Comparison of ENCODE assay signal across 8 cellular contexts in genomic region chr11:119092880-119093665, GRCh38. TPM values are rescaled to one million over a fixed set of nuclear protein-coding genes. Genes with fewer than 3 reads are reported as not detected.
A peak's percentile ranks its signal among the peaks of the same experiment; 100 is the strongest.
DNase-seq lines count a peak whose midpoint lies in the region; ATAC-seq and TF ChIP-seq lines count a peak whose summit lies in the region.

No MANE protein-coding gene starts in this region.

- TF ChIP-seq CTCF in left ventricle myocardium inferior (IDR thresholded peaks at IDR 0.05; ENCODE audit: borderline replicate concordance) (no peak), uterus (IDR thresholded peaks at IDR 0.05) (no peak)

- H3K4me1 ChIP-seq in left ventricle myocardium inferior (peaks cover 36% of the 10 kb centered on the region), uterus (peaks cover 0 to 4% of the 10 kb centered on the region in 2 donors)

- H3K36me3 ChIP-seq in left ventricle myocardium inferior, result peaks cover 37% of the 10 kb centered on the region
- no peaks in the 10 kb centered on the region for H3K36me3 ChIP-seq in uterus

- peak overlapping the region; percentile 95 for H3K27ac ChIP-seq in left ventricle myocardium inferior (replicated peaks)
- peak overlapping the region; percentile 97 for H3K27ac ChIP-seq in uterus

- H3K9me3 ChIP-seq in left ventricle myocardium inferior (replicated peaks), result no peaks in the 10 kb centered on the region
- no peaks in the 10 kb centered on the region for H3K9me3 ChIP-seq in iPS-18c (ENCODE audit: control insufficient read depth, insufficient read depth, low read length)
- H3K9me3 ChIP-seq in uterus, result no peaks in the 10 kb centered on the region

- ATAC-seq in left cardiac atrium (no peak), HG03045 (IDR thresholded peaks at IDR 0.05; ENCODE audit: unreplicated experiment) (no peak), HG02938 (IDR thresholded peaks at IDR 0.05; ENCODE audit: unreplicated experiment) (no peak)

- intact Hi-C loops in left ventricle myocardium inferior (cut with micrococcal nuclease), result no loop called here
- intact Hi-C loops in left cardiac atrium (cut with DNase I), result no loop called here
- intact Hi-C loops in uterus (cut with DNase I; ENCODE audit: low total_unique reads), result loop anchor here (10.0 kb wide), 1 partner anchor 242 kb away; the partner anchor contains the start of gene RNF26

- DNase-seq in left ventricle myocardium inferior, result no peak
- no peak for DNase-seq in left cardiac atrium
- DNase-seq in activated T-cell treated with anti-CD3 and anti-CD28 coated beads, Interleukin-2, amount 50 U/mL, for 48 hours, result peak; percentile 35 to 43
- no peak for DNase-seq in uterus
- no peak for DNase-seq in GM19240 (ENCODE audit: insufficient read length, low spot score)

- H3K4me3 ChIP-seq in left ventricle myocardium inferior (peak overlapping the region; percentile 98), iPS-18c (ENCODE audit: insufficient read depth, low read depth, low read length) (peak overlapping the region; percentile 91), uterus (no peak overlapping the region)

- no peak for TF ChIP-seq POLR2A in uterus (IDR thresholded peaks at IDR 0.05)

- H3K27me3 ChIP-seq in left ventricle myocardium inferior (ENCODE audit: low read depth), result no peaks in the 10 kb centered on the region
- H3K27me3 ChIP-seq in uterus, result no peaks in the 10 kb centered on the region

RNA-seq across cellular contexts. Expression of gene HMBS, which starts 8.4 kb away (rescaled TPM):
- total RNA-seq in left ventricle myocardium inferior (25.2 TPM), left cardiac atrium (10 to 100 TPM; 19.8 to 23.2 TPM), uterus (10 to 100 TPM in 3 of 4 donors, 1 to 10 TPM in 1; 9.5 to 19.9 (median 15.3) TPM)

RNA-seq across cellular contexts. Expression of gene DPAGT1, which starts 8.6 kb away (rescaled TPM):
- 15.4 TPM for total RNA-seq in left ventricle myocardium inferior
- total RNA-seq in left cardiac atrium, result 10 to 100 TPM; 25.9 to 27.7 TPM
- 10 to 100 TPM in 2 of 4 donors, 1 to 10 TPM in 2; 2.8 to 30.6 (median 16.9) TPM for total RNA-seq in uterus

RNA-seq across cellular contexts. Expression of gene C2CD2L, which starts 14.1 kb away (rescaled TPM):
- total RNA-seq in left ventricle myocardium inferior, result 10.8 TPM
- total RNA-seq in left cardiac atrium, result 1 to 10 TPM; 8.7 to 9.3 TPM
- total RNA-seq in uterus, result 10 to 100 TPM in 1 of 4 donors, 1 to 10 TPM in 3; 1.8 to 14.3 (median 2.7) TPM

RNA-seq across cellular contexts. Expression of gene VPS11, which starts 25.5 kb away (rescaled TPM):
- total RNA-seq in left ventricle myocardium inferior, result 22.0 TPM
- total RNA-seq in left cardiac atrium, result 10 to 100 TPM; 20.1 to 23.2 TPM
- 10 to 100 TPM; 25.6 to 86.6 (median 36.3) TPM for total RNA-seq in uterus

RNA-seq across cellular contexts. Expression of gene HINFP, which starts 28.3 kb away (rescaled TPM):
- 13.9 TPM for total RNA-seq in left ventricle myocardium inferior
- total RNA-seq in left cardiac atrium, result 10 to 100 TPM; 12.9 to 17.5 TPM
- 10 to 100 TPM; 13.5 to 27.6 (median 15.4) TPM for total RNA-seq in uterus

Comparison
In these comparisons a context has a peak if more than half of its experiments do, and no peak if none do; other contexts are left out.
1. DNase-seq: peak in activated T-cell treated with anti-CD3 and anti-CD28 coated beads, Interleukin-2, amount 50 U/mL, for 48 hours (2 of 2); none in left ventricle myocardium inferior (single experiment), left cardiac atrium (single experiment), uterus (0 of 2) and GM19240 (single experiment).
2. H3K4me3 ChIP-seq: peak in left ventricle myocardium inferior (single experiment) and iPS-18c (single experiment); none in uterus (0 of 2).